ENCODE assay signal across 8 cellular contexts in genomic region chr15:58749532-58750337, GRCh38. TPM values are rescaled to one million over a fixed set of nuclear protein-coding genes. Genes with fewer than 3 reads are reported as not detected.
DNase-seq lines count a peak whose midpoint lies in the region; ATAC-seq and TF ChIP-seq lines count a peak whose summit lies in the region.

Gene ADAM10, minus strand, starts transcription at chr15:58749707. Its CDS starts 173 bp downstream, at chr15:58749534.

- H3K27ac Mint-ChIP-seq in activated naive CD4-positive, alpha-beta T cell treated with anti-CD3 and anti-CD28 coated beads, Interleukin-2, amount 50 U/mL, for 72 hours: peak within 1 kb of the TSS; percentile 92 to 97

- H3K4me3 ChIP-seq in GM06990 (replicated peaks; ENCODE audit: low read depth, low read length) (peak within 1 kb of the TSS; percentile 82), osteoblast (ENCODE audit: insufficient read depth, low read length) (peak within 1 kb of the TSS; percentile 96), thoracic aorta (peak within 1 kb of the TSS; percentile 86)

- H3K36me3 ChIP-seq in GM06990 (ENCODE audit: control insufficient read depth, insufficient read depth, low read length): no peaks in the 10 kb centered on the region
- H3K36me3 ChIP-seq in osteoblast (ENCODE audit: insufficient read depth, low read length): no peaks in the 10 kb centered on the region
- no peaks in the 10 kb centered on the region for H3K36me3 ChIP-seq in thoracic aorta

- H3K4me2 ChIP-seq in osteoblast (ENCODE audit: insufficient read depth, low read length): peak within 1 kb of the TSS; percentile 98

- H3K9me3 ChIP-seq in osteoblast (ENCODE audit: low read depth, low read length) (no peaks in the 10 kb centered on the region), thoracic aorta (no peaks in the 10 kb centered on the region)

- peaks cover 11 to 17% of the 10 kb centered on the region in 2 donors for H3K36me3 Mint-ChIP-seq in activated naive CD4-positive, alpha-beta T cell treated with anti-CD3 and anti-CD28 coated beads, Interleukin-2, amount 50 U/mL, for 72 hours

- peaks cover 6% of the 10 kb centered on the region for H4K20me1 ChIP-seq in osteoblast (ENCODE audit: insufficient read depth, low read length)

- peaks cover 43% of the 10 kb centered on the region for H3K79me2 ChIP-seq in osteoblast (ENCODE audit: insufficient read depth, low read length)

- peak within 1 kb of the TSS; percentile 90 for H3K27ac ChIP-seq in osteoblast (ENCODE audit: low read depth, low read length)
- H3K27ac ChIP-seq in thoracic aorta: peak within 1 kb of the TSS; percentile 96 to 98

- H3K27me3 ChIP-seq in GM06990 (replicated peaks; ENCODE audit: control insufficient read depth, insufficient read depth, low read length): no peaks in the 10 kb centered on the region
- H3K27me3 ChIP-seq in osteoblast (ENCODE audit: insufficient read depth, low read length): no peaks in the 10 kb centered on the region
- no peaks in the 10 kb centered on the region for H3K27me3 ChIP-seq in thoracic aorta (replicated peaks; ENCODE audit: insufficient read depth)

- H3K4me1 ChIP-seq in osteoblast (ENCODE audit: insufficient read depth, low read length): peaks cover 14% of the 10 kb centered on the region
- H3K4me1 ChIP-seq in thoracic aorta (ENCODE audit: control insufficient read depth in 1 of 2, low read depth in 2 of 2): peaks cover 15 to 21% of the 10 kb centered on the region in 2 donors

- DNase-seq in GM06990 (ENCODE audit: extremely low read depth, insufficient read length) (peak; percentile 100), NCI-H1092 treated with DMSO at 0.1 percent for 48 hours (lab: John Stamatoyannopoulos, UW) (peak; percentile 97), SKM-1 (lab: John Stamatoyannopoulos, UW; ENCODE audit: unreplicated experiment) (peak; percentile 100), glomerular visceral epithelial cell (ENCODE audit: extremely low spot score) (peak; percentile 100), osteoblast (ENCODE audit: insufficient read length, low spot score, missing footprints) (peak; percentile 99), thoracic aorta (ENCODE audit: low spot score) (peak; percentile 95)
- peak; percentile 98 to 99 for DNase-seq in activated naive CD4-positive, alpha-beta T cell treated with anti-CD3 and anti-CD28 coated beads, Interleukin-2, amount 50 U/mL, for 72 hours (ENCODE audit: low spot score in 2 of 2)

- ATAC-seq in HG02588 (IDR thresholded peaks at IDR 0.05; ENCODE audit: unreplicated experiment): peak; percentile 90
- ATAC-seq in activated naive CD4-positive, alpha-beta T cell treated with anti-CD3 and anti-CD28 coated beads, Interleukin-2, amount 50 U/mL, for 72 hours: peak; percentile 93 to 95
- peak; percentile 95 for ATAC-seq in thoracic aorta (ENCODE audit: insufficient number of reproducible peaks, low FRiP score, low read depth)

- H3K9me3 Mint-ChIP-seq in activated naive CD4-positive, alpha-beta T cell treated with anti-CD3 and anti-CD28 coated beads, Interleukin-2, amount 50 U/mL, for 72 hours: no peaks in the 10 kb centered on the region

- TF ChIP-seq CTCF in GM06990 (IDR thresholded peaks at IDR 0.05; ENCODE audit: insufficient read depth, low read length, poor library complexity, severe bottlenecking) (no peak), osteoblast (IDR thresholded peaks at IDR 0.05; ENCODE audit: extremely low read depth, low read depth, low read length) (no peak), thoracic aorta (IDR thresholded peaks at IDR 0.05) (no peak)

- peak within 1 kb of the TSS; percentile 98 for H2AFZ ChIP-seq in osteoblast (ENCODE audit: low read length)

RNA-seq across cellular contexts. Expression of gene ADAM10, which starts in this region (rescaled TPM):
- 10 to 100 TPM; 78.8 to 92.8 TPM for total RNA-seq in activated naive CD4-positive, alpha-beta T cell treated with anti-CD3 and anti-CD28 coated beads, Interleukin-2, amount 50 U/mL, for 72 hours
- 122 and 137 TPM in 2 replicates for total RNA-seq in osteoblast
- total RNA-seq in thoracic aorta: 10 to 100 TPM; 41.2 to 63.1 TPM

Comparison
In these comparisons a context has a peak if more than half of its experiments do, and no peak if none do; other contexts are left out.
1. Peak in every context shown above with its lines: DNase-seq, ATAC-seq, H3K4me3 ChIP-seq and H3K27ac ChIP-seq.